Comparison of ENCODE assay signal across 8 cellular contexts in genomic region chr3:128095222-128095703, GRCh38. TPM values are rescaled to one million over a fixed set of nuclear protein-coding genes. Genes with fewer than 3 reads are reported as not detected.
DNase-seq lines count a peak whose midpoint lies in the region; ATAC-seq, FAIRE-seq and TF ChIP-seq lines count a peak whose summit lies in the region.

No MANE protein-coding gene starts in this region.

- ATAC-seq in HG03066 (IDR thresholded peaks at IDR 0.05; ENCODE audit: low read depth, unreplicated experiment): peak; percentile 60
- peak; percentile 95 for ATAC-seq in lower lobe of right lung

- H3K36me3 ChIP-seq in lower lobe of right lung: peaks cover 59% of the 10 kb centered on the region

- no peaks in the 10 kb centered on the region for H3K27me3 ChIP-seq in lower lobe of right lung (ENCODE audit: low read depth)

- H3K27ac ChIP-seq in 22Rv1: 0 out of 2 replicates have a peak overlapping the region, but pooled peaks have one; percentile 31
- no peak overlapping the region for H3K27ac ChIP-seq in lower lobe of right lung

- TF ChIP-seq CTCF in 22Rv1 (IDR thresholded peaks at IDR 0.05) (peak; percentile 92), lower lobe of right lung (IDR thresholded peaks at IDR 0.05) (peak; percentile 84)

- peak; percentile 86 for FAIRE-seq in GM12892 (lab: Jason Lieb, UNC)

- TF ChIP-seq POLR2A in GM12892 (IDR thresholded peaks at IDR 0.05; ENCODE audit: low read depth, low read length): no peak

- H3K9me3 ChIP-seq in lower lobe of right lung: no peaks in the 10 kb centered on the region

- DNase-seq in GM12892 (ENCODE audit: insufficient read length) (peak; percentile 66), NCI-H460 (ENCODE audit: extremely low read depth, low read depth) (peak; percentile 55), dermis microvascular lymphatic vessel endothelial cell (ENCODE audit: low read depth in 2 of 2) (peak; percentile 67 to 83), lower lobe of right lung (peak; percentile 84)
- DNase-seq in activated CD4-positive, alpha-beta T cell treated with anti-CD3 and anti-CD28 coated beads, Interleukin-2, amount 50 U/mL, for 1 hour: peak; percentile 85
- peak; percentile 68 for DNase-seq in stimulated activated CD8-positive, alpha-beta memory T cell treated with anti-CD3 and anti-CD28 coated beads, Interleukin-15, amount 100 ng/mL, for 1 hour (ENCODE audit: low read depth)

- no peak overlapping the region for H3K4me3 ChIP-seq in lower lobe of right lung

- intact Hi-C loops in lower lobe of right lung (cut with DNase I): no loop called here

- no peaks in the 10 kb centered on the region for H3K4me1 ChIP-seq in lower lobe of right lung

RNA-seq across cellular contexts. Expression of gene RUVBL1, which starts 28.3 kb away (rescaled TPM):
- 69.8 TPM for polyA plus RNA-seq in GM12892 (2012; ENCODE audit: missing spikeins)
- 225 and 238 TPM in 2 replicates for total RNA-seq in NCI-H460 (2014; rRNA removed; shearing (Covaris generic))
- 202 and 220 TPM in 2 replicates for polyA plus RNA-seq in NCI-H460 (2014; cell fraction: nucleus; rRNA removed)
- total RNA-seq in dermis microvascular lymphatic vessel endothelial cell: 37.6 and 52.2 TPM in 2 replicates
- total RNA-seq in lower lobe of right lung: 21.4 TPM

RNA-seq across cellular contexts. Expression of gene SEC61A1, which starts 43.0 kb away (rescaled TPM):
- polyA plus RNA-seq in GM12892 (2012; ENCODE audit: missing spikeins): 53.7 TPM
- total RNA-seq in NCI-H460 (2014; rRNA removed; shearing (Covaris generic)): 133 and 136 TPM in 2 replicates
- polyA plus RNA-seq in NCI-H460 (2014; cell fraction: nucleus; rRNA removed): 87.0 and 114 TPM in 2 replicates
- total RNA-seq in dermis microvascular lymphatic vessel endothelial cell: 171 and 257 TPM in 2 replicates
- 152 TPM for total RNA-seq in lower lobe of right lung

RNA-seq across cellular contexts. Expression of gene EEFSEC, which starts 58.0 kb away (rescaled TPM):
- 9.2 TPM for polyA plus RNA-seq in GM12892 (2012; ENCODE audit: missing spikeins)
- 5.2 and 6.2 TPM in 2 replicates for total RNA-seq in NCI-H460 (2014; rRNA removed; shearing (Covaris generic))
- 7.2 and 8.7 TPM in 2 replicates for polyA plus RNA-seq in NCI-H460 (2014; cell fraction: nucleus; rRNA removed)
- total RNA-seq in dermis microvascular lymphatic vessel endothelial cell: 1.8 and 2.8 TPM in 2 replicates
- total RNA-seq in lower lobe of right lung: 15.6 TPM
